In genomic region chr7:120802751-120803150, GRCh38 we compare ENCODE assay signal across 19 cellular contexts. TPM values are rescaled to one million over a fixed set of nuclear protein-coding genes. Genes with fewer than 3 reads are reported as not detected.
"Had no signal": no experiment of that assay in that cellular context is flagged by ENCODE, and none has a peak within 500 bp of the region (broad histone marks: within the 10 kb centered on the region; RNA-seq: fewer than 3 reads in every experiment).

No MANE protein-coding gene starts in this region.

- DNase-seq: KBM-7, MV-4-11, NCI-H1048, NCI-H1105 treated with DMSO at 0.1 percent for 48 hours, NCI-H1417 treated with DMSO at 0.1 percent for 48 hours, NCI-H146, NCI-H1694 treated with DMSO at 0.1 percent for 48 hours, NCI-H1930, NCI-H2081, NCI-H2107, NCI-H2227 treated with DMSO at 0.1 percent for 48 hours, NCI-H526 treated with DMSO at 0.1 percent for 48 hours, NCI-H774, PC-3, SHP77, SK-N-SH, SW 1271 had no signal

- ATAC-seq: Panc1, PC-3 had no signal

RNA-seq across cellular contexts. Expression of gene TSPAN12, which starts 55.2 kb away (rescaled TPM):
- total RNA-seq: MCF 10A had no signal
